8 cellular contexts compared by ENCODE assay signal in genomic region chr2:10405441-10405840, GRCh38. TPM values are rescaled to one million over a fixed set of nuclear protein-coding genes. Genes with fewer than 3 reads are reported as not detected.
DNase-seq lines count a peak whose midpoint lies in the region; ATAC-seq and TF ChIP-seq lines count a peak whose summit lies in the region.

No MANE protein-coding gene starts in this region.

- ATAC-seq in heart left ventricle (peak; percentile 16 to 74 (median 46)), GM21717 (IDR thresholded peaks at IDR 0.05; ENCODE audit: unreplicated experiment) (no peak), GM18511 (IDR thresholded peaks at IDR 0.05; ENCODE audit: unreplicated experiment) (no peak), HG02970 (IDR thresholded peaks at IDR 0.05; ENCODE audit: low FRiP score, unreplicated experiment) (no peak)

- WGBS in GM23248 (ENCODE audit: low coverage in 1 of 2, low lambda C conversion rate in 2 of 2, missing lambda C conversion rate in 2 of 2), 2 experiments = 6 to 7% methylated on average over 12 to 13 of the region's 13 CpGs
- WGBS in heart left ventricle, 4 donors = 27 to 63% (median 48%) methylated on average over 1 to 13 of the region's 13 CpGs

- DNase-seq in GM23248 (peak; percentile 99), amygdala (lab: John Stamatoyannopoulos, UW) (peak in 35 of 56 donors; percentile 9 to 79 (median 37)), heart left ventricle (peak in 4 of 5 donors; percentile 40 to 90 (median 48)), NCI-H345 treated with DMSO at 0.1 percent for 48 hours (lab: John Stamatoyannopoulos, UW; ENCODE audit: unreplicated experiment) (no peak)

- no peaks in the 10 kb centered on the region for H3K9me3 ChIP-seq in GM23248 (ENCODE audit: low read depth)
- no peaks in the 10 kb centered on the region for H3K9me3 ChIP-seq in heart left ventricle

- peaks cover 54% of the 10 kb centered on the region for H3F3A ChIP-seq in GM23248 (ENCODE audit: insufficient read depth)

- H3K9me2 ChIP-seq in GM23248 (ENCODE audit: insufficient read depth) = no peaks in the 10 kb centered on the region

- TF ChIP-seq POLR2A in heart left ventricle (IDR thresholded peaks at IDR 0.05) = no peak

- no peak overlapping the region for H2AFZ ChIP-seq in GM23248

- H3K9ac ChIP-seq in GM23248 = peak overlapping the region; percentile 72

- in situ Hi-C loops in GM23248 (cut with MboI) = no loop called here

- H3K27ac ChIP-seq in GM23248 (peak overlapping the region; percentile 88), heart left ventricle (peak overlapping the region in 11 of 12 donors; percentile 59 to 90 (median 73)), skin epidermis (peak overlapping the region in 15 of 21 experiments; percentile 32 to 82 (median 59))

- peak overlapping the region; percentile 66 for H3K4me2 ChIP-seq in GM23248 (ENCODE audit: unreplicated experiment)

- H3K4me1 ChIP-seq in GM23248 (ENCODE audit: insufficient read depth) (peaks cover 65% of the 10 kb centered on the region), heart left ventricle (peaks cover 16 to 87% (median 72%) of the 10 kb centered on the region in 12 donors)

- H3K36me3 ChIP-seq in GM23248 (ENCODE audit: low read depth) = no peaks in the 10 kb centered on the region
- no peaks in the 10 kb centered on the region for H3K36me3 ChIP-seq in heart left ventricle

- H3K79me2 ChIP-seq in GM23248 (ENCODE audit: insufficient read depth) = no peaks in the 10 kb centered on the region

- H3K27me3 ChIP-seq in GM23248 (replicated peaks; ENCODE audit: insufficient read depth) = no peaks in the 10 kb centered on the region
- no peaks in the 10 kb centered on the region for H3K27me3 ChIP-seq in heart left ventricle

- H4K20me1 ChIP-seq in GM23248 (ENCODE audit: insufficient read depth) = no peaks in the 10 kb centered on the region

- intact Hi-C loops in heart left ventricle (cut with DNase I) = loop anchor here in 8 of 10 donors (5.0 to 10.0 kb wide), 10 partner anchors 71 to 283 kb away; partner anchors contain the start of genes HPCAL1 (in 4 of the 8) and RRM2 (in 1 of the 8)

- no peak for TF ChIP-seq CTCF in heart left ventricle (IDR thresholded peaks at IDR 0.05)

- H3K4me3 ChIP-seq in GM23248 (peak overlapping the region; percentile 37), heart left ventricle (peak overlapping the region in 2 of 12 donors; percentile 0 to 9), skin epidermis (no peak overlapping the region)

RNA-seq across cellular contexts. Expression of gene ODC1, which starts 42.7 kb away (rescaled TPM):
- 106 and 114 TPM in 2 replicates for total RNA-seq in GM23248 (2014; rRNA removed; shearing (Covaris generic))
- polyA plus RNA-seq in GM23248 (2016; fragmentation: Nextera tagmentation; extraction: Ambion mirVana) = 58.3 and 61.5 TPM in 2 replicates
- total RNA-seq in heart left ventricle = 10 to 100 TPM; 28.6 to 77.6 (median 48.2) TPM
- 100 to 1,000 TPM in 1 of 2 donors, 1 to 10 TPM in 1; 6.1 to 103 TPM for polyA plus RNA-seq in heart left ventricle

Comparison
In these comparisons a context has a peak if more than half of its experiments do, and no peak if none do; other contexts are left out.
1. ATAC-seq: peak in heart left ventricle (4 of 4); none in GM21717 (single experiment), GM18511 (single experiment) and HG02970 (single experiment).
2. Peak in every context shown above with its lines, with median percentiles within 50 percentile points of each other: H3K27ac ChIP-seq.